Comparison of ENCODE assay signal across 8 cellular contexts in the genomic region with DNA sequence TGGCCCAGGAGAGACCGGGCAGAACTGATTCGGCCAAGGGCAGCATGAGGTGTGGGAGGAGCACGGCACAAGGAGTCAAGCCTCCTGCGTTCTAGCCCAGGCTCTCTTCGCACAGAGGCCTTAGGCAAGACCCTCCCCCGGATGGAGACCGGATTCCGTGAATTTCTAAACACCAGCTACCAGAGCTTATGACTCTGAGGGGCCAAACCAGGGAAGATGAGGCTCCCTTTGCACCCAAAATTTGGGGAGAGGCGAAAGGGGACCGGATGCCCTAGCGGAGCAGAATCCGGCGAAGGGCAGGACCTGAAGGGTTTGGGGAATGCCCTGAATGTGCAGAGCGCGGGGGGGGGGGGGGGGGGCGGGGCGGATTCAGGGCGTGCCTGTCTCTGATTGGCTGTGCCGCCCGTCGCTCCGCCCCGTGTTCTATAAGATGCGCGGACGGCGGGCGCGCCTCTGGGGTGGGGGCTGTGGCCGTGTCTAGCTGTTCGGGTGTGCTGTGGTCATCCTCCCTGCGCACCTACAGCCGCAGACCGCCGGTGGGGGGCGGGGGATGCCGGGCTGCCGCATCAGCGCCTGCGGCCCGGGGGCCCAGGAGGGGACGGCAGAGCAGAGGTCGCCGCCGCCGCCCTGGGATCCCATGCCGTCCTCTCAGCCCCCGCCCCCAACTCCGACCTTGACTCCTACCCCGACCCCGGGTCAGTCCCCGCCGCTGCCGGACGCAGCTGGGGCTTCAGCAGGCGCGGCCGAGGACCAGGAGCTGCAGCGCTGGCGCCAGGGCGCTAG. TPM values are rescaled to one million over a fixed set of nuclear protein-coding genes. Genes with fewer than 3 reads are reported as not detected.
DNase-seq lines count a peak whose midpoint lies in the region; ATAC-seq and TF ChIP-seq lines count a peak whose summit lies in the region.

TRNP1 (plus strand) TSS at position 456 of the 783 bp plus-strand sequence; CDS start at position 551, 95 bp downstream.

- H3K14ac ChIP-seq in H9 (ENCODE audit: insufficient read depth, low read length): peak within 1 kb of the TSS; percentile 88

- H2BK5ac ChIP-seq in H9 (ENCODE audit: insufficient read length, low read length): no peak within 1 kb of the TSS

- TF ChIP-seq CTCF in H9 (conservative IDR thresholded peaks at IDR 0.05) (no peak), liver (IDR thresholded peaks at IDR 0.05; ENCODE audit: low read depth, low read length, missing input control) (no peak)

- no peak for ATAC-seq in HG02981 (IDR thresholded peaks at IDR 0.05; ENCODE audit: unreplicated experiment)

- peaks cover 48 to 51% of the 10 kb centered on the region in 2 experiments for H3K4me1 Mint-ChIP-seq in H9

- no peaks in the 10 kb centered on the region for H4K20me1 ChIP-seq in H9 (ENCODE audit: control insufficient read depth, insufficient read depth, insufficient read length)

- H3K9ac ChIP-seq in H9 (ENCODE audit: extremely low read depth, insufficient read length, low read length) (peak within 1 kb of the TSS; percentile 57), liver (ENCODE audit: low read depth in 1 of 2, low read length in 2 of 2) (no peak within 1 kb of the TSS)

- H2BK120ac ChIP-seq in H9 (ENCODE audit: low read depth, low read length, poor library complexity, severe bottlenecking): no peak within 1 kb of the TSS

- no peak within 1 kb of the TSS for H3T11ph ChIP-seq in H9 (ENCODE audit: low read length)

- no peak within 1 kb of the TSS for H2AK5ac ChIP-seq in H9 (ENCODE audit: insufficient read length, low read length)

- H2AFZ ChIP-seq in H9 (ENCODE audit: low read length): peak within 1 kb of the TSS; percentile 76

- no peaks in the 10 kb centered on the region for H3K9me3 ChIP-seq in H9 (ENCODE audit: control insufficient read depth, low read depth, low read length)
- no peaks in the 10 kb centered on the region for H3K9me3 ChIP-seq in liver (ENCODE audit: control insufficient read depth in 4 of 4, low read length in 3 of 4)

- peaks cover 18% of the 10 kb centered on the region for H3K23me2 ChIP-seq in H9 (ENCODE audit: insufficient read length, low read depth, low read length, poor library complexity, severe bottlenecking)

- H3K27ac ChIP-seq in H9 (ENCODE audit: insufficient read length, low read depth, low read length): no peak within 1 kb of the TSS
- H3K27ac ChIP-seq in liver (ENCODE audit: low read depth in 1 of 2, low read length in 2 of 2): no peak within 1 kb of the TSS

- H3K4me1 ChIP-seq in H9 (ENCODE audit: insufficient read depth, low read length) (peaks cover 12% of the 10 kb centered on the region), liver (ENCODE audit: control insufficient read depth in 4 of 4, insufficient read depth in 4 of 4, low read length in 3 of 4) (peaks cover 7 to 22% (median 14%) of the 10 kb centered on the region in 4 donors)

- H3K23ac ChIP-seq in H9 (ENCODE audit: insufficient read length, low read depth, low read length): no peak within 1 kb of the TSS

- WGBS in H9 (ENCODE audit: extremely low coverage, insufficient read length, low lambda C conversion rate): no CpG with 5 or more reads among the region's 61 CpGs
- WGBS in liver: 2% methylated on average over 61 of the region's 61 CpGs

- H3K36me3 Mint-ChIP-seq in H9 (ENCODE audit: insufficient read depth in 1 of 3, low read depth in 3 of 3): peaks cover 3 to 20% (median 16%) of the 10 kb centered on the region in 3 experiments; a peak in 5 of 7 replicates

- H3K79me1 ChIP-seq in H9 (ENCODE audit: insufficient read depth, low read depth, low read length, poor library complexity, severe bottlenecking): no peaks in the 10 kb centered on the region

- H2BK20ac ChIP-seq in H9 (ENCODE audit: low read depth, low read length, poor library complexity, severe bottlenecking): no peak within 1 kb of the TSS

- H2BK12ac ChIP-seq in H9 (ENCODE audit: insufficient read length, low read depth, low read length): no peak within 1 kb of the TSS

- H3K27me3 ChIP-seq in H9 (ENCODE audit: insufficient read depth, low read length) (no peaks in the 10 kb centered on the region), liver (ENCODE audit: control insufficient read depth in 4 of 4, insufficient read depth in 4 of 4, low read length in 3 of 4) (no peaks in the 10 kb centered on the region)

- peaks cover 26% of the 10 kb centered on the region for H3K27me3 Mint-ChIP-seq in H9 (ENCODE audit: low read depth)

- H3K4me3 Mint-ChIP-seq in H9: peak within 1 kb of the TSS; percentile 85 to 95

- no peaks in the 10 kb centered on the region for H3K9me3 Mint-ChIP-seq in H9

- DNase-seq in COLO668 (lab: John Stamatoyannopoulos, UW; ENCODE audit: unreplicated experiment) (peak; percentile 91), H9 (peak; percentile 93), NCI-H2227 treated with DMSO at 0.1 percent for 48 hours (lab: John Stamatoyannopoulos, UW) (peak; percentile 80), dermis blood vessel endothelial cell (peak; percentile 72)
- peak; percentile 60 to 63 for DNase-seq in activated CD4-positive, alpha-beta T cell treated with anti-CD3 and anti-CD28 coated beads, Interleukin-2, amount 50 U/mL, for 4 hours
- DNase-seq in stimulated activated CD4-positive, alpha-beta T cell treated with anti-CD3 and anti-CD28 coated beads, Interleukin-4, amount 100 ng/mL, for 1 hour: peak; percentile 77

- H3K4ac ChIP-seq in H9 (ENCODE audit: low read depth, low read length): no peak within 1 kb of the TSS

- no peak within 1 kb of the TSS for H4K5ac ChIP-seq in H9 (ENCODE audit: insufficient read length, low read depth, low read length)

- TF ChIP-seq RAD21 in liver (IDR thresholded peaks at IDR 0.05): no peak

- H3K18ac ChIP-seq in H9 (ENCODE audit: insufficient read length, low read depth, low read length): peak within 1 kb of the TSS; percentile 43

- H4K91ac ChIP-seq in H9 (ENCODE audit: insufficient read length, low read depth, low read length): no peak within 1 kb of the TSS

- no peak within 1 kb of the TSS for H2BK15ac ChIP-seq in H9 (ENCODE audit: low read depth, low read length)

- no peak within 1 kb of the TSS for H4K8ac ChIP-seq in H9 (replicated peaks; ENCODE audit: insufficient read length, low read depth, low read length)

- H3K4me2 ChIP-seq in H9 (ENCODE audit: insufficient read depth, insufficient read length, low read length): peak within 1 kb of the TSS; percentile 60

- H3K27ac Mint-ChIP-seq in H9: peak within 1 kb of the TSS; percentile 68 to 95 (median 89)

- peak within 1 kb of the TSS in 2 of 3 donors; percentile 5 to 65 for H3K4me3 ChIP-seq in liver (ENCODE audit: low read depth in 1 of 3, low read length in 3 of 3)

- peaks cover 3% of the 10 kb centered on the region; the same call in 1 of the 2 replicates for H3K79me2 ChIP-seq in H9 (ENCODE audit: insufficient read depth, low read length)

- no peak within 1 kb of the TSS for H3K56ac ChIP-seq in H9 (ENCODE audit: insufficient read length, low read depth, low read length)

- no peaks in the 10 kb centered on the region for H3K36me3 ChIP-seq in liver (ENCODE audit: control insufficient read depth in 4 of 4, insufficient read depth in 3 of 4, low read depth in 1 of 4, low read length in 3 of 4)

TF ChIP-seq in liver, 16 proteins besides CTCF, POLR2A, EP300 and RAD21:
- TF ChIP-seq HNF4A (conservative IDR thresholded peaks at IDR 0.05) (no peak), ZBTB33 (IDR thresholded peaks at IDR 0.05) (no peak), FOXA2 (IDR thresholded peaks at IDR 0.05) (no peak), YY1 (IDR thresholded peaks at IDR 0.05) (no peak), MAX (IDR thresholded peaks at IDR 0.05) (no peak), HNF4G (IDR thresholded peaks at IDR 0.05) (no peak), EGR1 (IDR thresholded peaks at IDR 0.05; ENCODE audit: low read depth in 2 of 2) (no peak), FOXA1 (IDR thresholded peaks at IDR 0.05) (no peak), GABPA (IDR thresholded peaks at IDR 0.05 in 1 of 2, conservative IDR thresholded peaks at IDR 0.05 in 1 of 2) (no peak), ATF3 (IDR thresholded peaks at IDR 0.05) (no peak)

RNA-seq across cellular contexts. Expression of gene TRNP1, which starts in this region (rescaled TPM):
- total RNA-seq in H9 (2021): 38.4 and 39.0 TPM in 2 replicates
- total RNA-seq in dermis blood vessel endothelial cell: 2.5 and 4.8 TPM in 2 replicates
- 10 to 100 TPM in 1 of 2 donors, 1 to 10 TPM in 1; 1.3 to 10.0 TPM for total RNA-seq in liver
- polyA plus RNA-seq in liver: 1 to 10 TPM in 1 of 2 donors, under 1 TPM in 1; 0.97 to 3.5 TPM
